8 cellular contexts compared by ENCODE assay signal in genomic region chr4:101347267-101347556, GRCh38. TPM values are rescaled to one million over a fixed set of nuclear protein-coding genes. Genes with fewer than 3 reads are reported as not detected.
DNase-seq lines count a peak whose midpoint lies in the region; ATAC-seq, FAIRE-seq and TF ChIP-seq lines count a peak whose summit lies in the region.

TSS of gene PPP3CA (minus strand) at chr4:101347526.

- H3K36me3 ChIP-seq in ascending aorta (no peaks in the 10 kb centered on the region), keratinocyte (ENCODE audit: control insufficient read depth in 2 of 2, extremely low read depth in 1 of 2, insufficient read depth in 2 of 2, low read length in 2 of 2) (no peaks in the 10 kb centered on the region), stomach smooth muscle (ENCODE audit: control insufficient read depth in 2 of 2, insufficient read depth in 2 of 2, low read length in 2 of 2) (no peaks in the 10 kb centered on the region)

- ATAC-seq in activated CD8-positive, alpha-beta memory T cell treated with anti-CD3 and anti-CD28 coated beads, Interleukin-2, amount 10 ng/mL, durations not matched to agents 7 days and 5 days, result no peak
- peak; percentile 26 for ATAC-seq in HG03159 (IDR thresholded peaks at IDR 0.05; ENCODE audit: unreplicated experiment)

- no peaks in the 10 kb centered on the region for H3K9me3 Mint-ChIP-seq in activated CD8-positive, alpha-beta memory T cell treated with anti-CD3 and anti-CD28 coated beads, Interleukin-2, amount 10 ng/mL, durations not matched to agents 7 days and 5 days (ENCODE audit: low read depth)

- H3K9me1 ChIP-seq in keratinocyte (ENCODE audit: control insufficient read depth, extremely low read depth, insufficient read depth, low read length), result no peaks in the 10 kb centered on the region

- H3K27ac Mint-ChIP-seq in activated CD8-positive, alpha-beta memory T cell treated with anti-CD3 and anti-CD28 coated beads, Interleukin-2, amount 10 ng/mL, durations not matched to agents 7 days and 5 days, result peak within 1 kb of the TSS; percentile 90

- peak within 1 kb of the TSS; percentile 89 to 98 for H3K4me3 ChIP-seq in ascending aorta
- H3K4me3 ChIP-seq in keratinocyte (ENCODE audit: control insufficient read depth in 2 of 3, extremely low read depth in 1 of 3, insufficient read depth in 2 of 3, low read depth in 1 of 3, low read length in 3 of 3), result peak within 1 kb of the TSS; percentile 62 to 95 (median 87)
- H3K4me3 ChIP-seq in stomach smooth muscle (ENCODE audit: low read length in 2 of 2), result peak within 1 kb of the TSS; percentile 85 to 97

- H3K4me2 ChIP-seq in keratinocyte (ENCODE audit: control insufficient read depth, extremely low read depth, insufficient read depth, low read depth, low read length), result peak within 1 kb of the TSS; percentile 97

- peak within 1 kb of the TSS; percentile 84 for H2AFZ ChIP-seq in keratinocyte (ENCODE audit: control insufficient read depth, low read length)

- peaks cover 38% of the 10 kb centered on the region for H3K4me1 Mint-ChIP-seq in activated CD8-positive, alpha-beta memory T cell treated with anti-CD3 and anti-CD28 coated beads, Interleukin-2, amount 10 ng/mL, durations not matched to agents 7 days and 5 days

- CTCF ChIA-PET in activated CD8-positive, alpha-beta memory T cell treated with anti-CD3 and anti-CD28 coated beads, Interleukin-2, amount 10 ng/mL, durations not matched to agents 7 days and 5 days (lab: Charles Lee), result interaction anchor here (1.1 to 2.6 kb wide), 7 partner anchors 10 to 180 kb away, joined by 3 to 8 read pairs (median 5); no protein-coding TSS in a partner anchor

- H4K20me1 ChIP-seq in keratinocyte (ENCODE audit: control insufficient read depth, extremely low read depth, insufficient read depth, low read length), result peaks cover 5% of the 10 kb centered on the region

- DNase-seq in activated CD8-positive, alpha-beta memory T cell treated with anti-CD3 and anti-CD28 coated beads, Interleukin-2, amount 10 ng/mL, durations not matched to agents 7 days and 5 days, result no peak
- no peak for DNase-seq in activated CD8-positive, alpha-beta memory T cell treated with anti-CD3 and anti-CD28 coated beads, Interleukin-2, amount 50 U/mL, for 4 hours
- DNase-seq in ascending aorta (ENCODE audit: low spot score in 2 of 2) (no peak), keratinocyte (ENCODE audit: low read depth, low spot score) (no peak), kidney glomerular epithelial cell (lab: John Stamatoyannopoulos, UW) (no peak), NCI-H2227 (lab: John Stamatoyannopoulos, UW; ENCODE audit: unreplicated experiment) (no peak)

- H3K9me3 ChIP-seq in ascending aorta, result no peaks in the 10 kb centered on the region
- H3K9me3 ChIP-seq in keratinocyte (ENCODE audit: control insufficient read depth, low read depth, low read length), result no peaks in the 10 kb centered on the region
- H3K9me3 ChIP-seq in stomach smooth muscle (ENCODE audit: control insufficient read depth in 2 of 2, low read length in 2 of 2), result no peaks in the 10 kb centered on the region

- H3K27me3 Mint-ChIP-seq in activated CD8-positive, alpha-beta memory T cell treated with anti-CD3 and anti-CD28 coated beads, Interleukin-2, amount 10 ng/mL, durations not matched to agents 7 days and 5 days, result peaks cover 15% of the 10 kb centered on the region

- peaks cover 0 to 17% of the 10 kb centered on the region in 2 donors for H3K4me1 ChIP-seq in ascending aorta
- H3K4me1 ChIP-seq in keratinocyte (ENCODE audit: control insufficient read depth, extremely low read depth, insufficient read depth, low read length), result peaks cover 32% of the 10 kb centered on the region
- peaks cover 20% of the 10 kb centered on the region for H3K4me1 ChIP-seq in stomach smooth muscle (ENCODE audit: control insufficient read depth, insufficient read depth, low read length)

- peak within 1 kb of the TSS; percentile 91 to 95 for H3K27ac ChIP-seq in ascending aorta
- peak within 1 kb of the TSS; percentile 99 for H3K27ac ChIP-seq in keratinocyte (ENCODE audit: control insufficient read depth, insufficient read depth, low read length)
- peak within 1 kb of the TSS; percentile 92 for H3K27ac ChIP-seq in stomach smooth muscle (ENCODE audit: low read length)

- peak within 1 kb of the TSS; percentile 93 for H3K4me3 Mint-ChIP-seq in activated CD8-positive, alpha-beta memory T cell treated with anti-CD3 and anti-CD28 coated beads, Interleukin-2, amount 10 ng/mL, durations not matched to agents 7 days and 5 days

- no peak for FAIRE-seq in keratinocyte (lab: Jason Lieb, UNC)

- peaks cover 55% of the 10 kb centered on the region for H3K79me2 ChIP-seq in keratinocyte (ENCODE audit: control insufficient read depth, insufficient read depth, low read length)

- intact Hi-C loops in ascending aorta (cut with DNase I), result loop anchor here (2.0 to 10.0 kb wide), 6 partner anchors 55 to 1848 kb away; partner anchors contain the start of genes CENPE, H2AZ1 and NFKB1

- H3K36me3 Mint-ChIP-seq in activated CD8-positive, alpha-beta memory T cell treated with anti-CD3 and anti-CD28 coated beads, Interleukin-2, amount 10 ng/mL, durations not matched to agents 7 days and 5 days, result peaks cover 5% of the 10 kb centered on the region

- TF ChIP-seq CTCF in ascending aorta (IDR thresholded peaks at IDR 0.05) (no peak), keratinocyte (optimal IDR thresholded peaks at IDR 0.05 in 1 of 3, IDR thresholded peaks at IDR 0.05 in 1 of 3, conservative IDR thresholded peaks at IDR 0.05 in 1 of 3; ENCODE audit: extremely low read depth in 1 of 3, insufficient read depth in 2 of 3, low read length in 3 of 3) (no peak)

- H3K27me3 ChIP-seq in ascending aorta, result no peaks in the 10 kb centered on the region
- no peaks in the 10 kb centered on the region for H3K27me3 ChIP-seq in keratinocyte (ENCODE audit: control insufficient read depth, extremely low read depth, insufficient read depth, low read length)
- no peaks in the 10 kb centered on the region for H3K27me3 ChIP-seq in stomach smooth muscle (ENCODE audit: control insufficient read depth in 1 of 2, insufficient read depth in 2 of 2, low read length in 2 of 2)

- dilution Hi-C loops in keratinocyte (cut with MboI; ENCODE audit: extremely low pct_ligation_motif_present, low sequenced_read_pairs), result no loop called here

- peak within 1 kb of the TSS; percentile 99 for H3K9ac ChIP-seq in keratinocyte (ENCODE audit: control insufficient read depth, extremely low read depth, insufficient read depth, low read length)
- H3K9ac ChIP-seq in stomach smooth muscle (ENCODE audit: low read length in 2 of 2), result peak within 1 kb of the TSS; percentile 78 to 84

RNA-seq across cellular contexts. Expression of gene PPP3CA, which starts in this region (rescaled TPM):
- total RNA-seq in activated CD8-positive, alpha-beta memory T cell treated with anti-CD3 and anti-CD28 coated beads, Interleukin-2, amount 10 ng/mL, durations not matched to agents 7 days and 5 days, result 10 to 100 TPM; 30.4 to 50.9 TPM
- total RNA-seq in ascending aorta, result 64.5 TPM
- 24.9 to 44.0 TPM (median 43.3 TPM) in 3 replicates for polyA plus RNA-seq in keratinocyte
- 8.5 TPM for polyA plus RNA-seq in keratinocyte (2011; ENCODE audit: low read depth)
- 26.2 and 53.3 TPM in 2 replicates for polyA plus RNA-seq in keratinocyte (2011; cell fraction: cytosol; rRNA removed)
- 47.2 and 53.1 TPM in 2 replicates for polyA plus RNA-seq in keratinocyte (2011; cell fraction: nucleus; rRNA removed)
- polyA plus RNA-seq in keratinocyte (2012; ENCODE audit: low replicate concordance), result 26.5 and 65.2 TPM in 2 replicates
- 30.8 to 95.0 TPM (median 41.5 TPM) in 3 replicates for polyA minus RNA-seq in keratinocyte
- polyA minus RNA-seq in keratinocyte (2011; cell fraction: cytosol; rRNA and poly(A)+ RNA removed), result 63.1 TPM
- polyA minus RNA-seq in keratinocyte (2011; cell fraction: nucleus; rRNA and poly(A)+ RNA removed), result 61.9 and 124 TPM in 2 replicates
